Comparison of ENCODE assay signal across 1 cellular context in the genomic region with DNA sequence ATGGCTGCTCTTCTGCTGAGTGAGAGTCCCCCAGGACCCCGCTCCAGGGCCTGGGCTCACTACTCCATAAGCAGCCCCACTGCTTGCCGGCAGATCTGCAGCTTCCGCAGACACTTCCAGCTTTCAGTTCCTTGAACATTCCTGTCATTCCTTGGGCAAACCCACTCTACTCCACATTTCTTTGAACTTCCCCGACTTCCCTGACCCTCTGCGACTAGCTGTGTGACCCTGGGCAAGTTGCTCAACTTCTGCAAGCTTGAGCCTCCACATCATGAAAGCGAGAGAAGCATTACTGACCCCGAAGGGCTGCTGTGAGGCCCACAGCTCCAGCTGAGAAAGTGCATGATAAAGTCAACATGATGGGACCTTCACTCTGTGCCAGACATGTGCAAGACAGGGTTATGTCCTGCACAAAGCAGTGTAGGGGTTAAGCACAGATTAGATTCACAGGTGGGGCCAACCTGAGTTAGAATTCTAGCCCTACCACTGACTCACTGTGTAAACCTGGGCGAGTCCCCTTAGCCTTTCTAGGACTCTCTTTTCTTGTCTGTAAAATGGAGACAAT.
TF ChIP-seq lines count a peak whose summit lies in the region.

No MANE protein-coding gene starts in this region.

TF ChIP-seq in H1, 55 proteins besides CTCF, POLR2A, EP300 and RAD21:
- peak; percentile 86 for TF ChIP-seq TEAD4 (IDR thresholded peaks at IDR 0.05; ENCODE audit: low read depth, low read length)
- TF ChIP-seq CTBP2 (IDR thresholded peaks at IDR 0.05; ENCODE audit: borderline replicate concordance, insufficient read depth, insufficient read length, low read length) = no peak
